ENCODE assay signal across 1 cellular context in genomic region chrX:120021927-120022326, GRCh38.
A peak's percentile ranks its signal among the peaks of the same experiment; 100 is the strongest.
TF ChIP-seq lines count a peak whose summit lies in the region.

No MANE protein-coding gene starts in this region.

TF ChIP-seq in K562, 482 proteins besides CTCF, POLR2A, EP300 and RAD21 (continued from another document and continues in another):
- TF ChIP-seq PREB (CRISPR knock-in tag; IDR thresholded peaks at IDR 0.05) (no peak), ARID3A (IDR thresholded peaks at IDR 0.05; ENCODE audit: borderline replicate concordance, low read depth, low read length) (no peak), PCBP2 (IDR thresholded peaks at IDR 0.05; ENCODE audit: low read depth, low read length, poor library complexity, severe bottlenecking) (no peak), MYNN (IDR thresholded peaks at IDR 0.05) (0 out of 2 replicates have a peak, but pooled peaks have one; percentile 36), MYNN (CRISPR knock-in tag; IDR thresholded peaks at IDR 0.05) (no peak), ZFPM2 (CRISPR knock-in tag; IDR thresholded peaks at IDR 0.05) (no peak), ZNF175 (CRISPR knock-in tag; IDR thresholded peaks at IDR 0.05; ENCODE audit: low read depth) (no peak), NCOA1 (IDR thresholded peaks at IDR 0.05; ENCODE audit: low read depth) (0 out of 2 replicates have a peak, but pooled peaks have one; percentile 31), HMBOX1 (IDR thresholded peaks at IDR 0.05) (peak; percentile 74), HDAC3 (IDR thresholded peaks at IDR 0.05; ENCODE audit: borderline replicate concordance, partially characterized antibody) (peak; percentile 59), CREB3L1 (IDR thresholded peaks at IDR 0.05; ENCODE audit: borderline replicate concordance, low read depth) (no peak), PTTG1 (tag; IDR thresholded peaks at IDR 0.05; ENCODE audit: low read depth) (no peak), ETV1 (tag; conservative IDR thresholded peaks at IDR 0.05; ENCODE audit: low read depth) (no peak), KDM5B (IDR thresholded peaks at IDR 0.05; ENCODE audit: insufficient replicate concordance, low read depth, low read length) (no peak), RERE (CRISPR knock-in tag; IDR thresholded peaks at IDR 0.05; ENCODE audit: borderline replicate concordance) (no peak), HLTF (IDR thresholded peaks at IDR 0.05) (no peak), ZNF583 (CRISPR knock-in tag; IDR thresholded peaks at IDR 0.05) (no peak), CC2D1A (IDR thresholded peaks at IDR 0.05) (peak; percentile 20; the same call in 1 of the 2 replicates), NR4A1 (CRISPR knock-in tag; IDR thresholded peaks at IDR 0.05) (no peak), NR4A1 (tag; IDR thresholded peaks at IDR 0.05) (no peak), MNT (conservative IDR thresholded peaks at IDR 0.05) (0 out of 4 replicates have a peak, but pooled peaks of 1 of the 2 experiments have one; percentile 21), U2AF1 (optimal IDR thresholded peaks at IDR 0.05; ENCODE audit: low read depth, low read length) (no peak), CGGBP1 (CRISPR knock-in tag; IDR thresholded peaks at IDR 0.05) (no peak), ZEB2 (IDR thresholded peaks at IDR 0.05) (peak; percentile 77; the same call in 1 of the 2 replicates), LARP7 (IDR thresholded peaks at IDR 0.05) (no peak), ZNF668 (CRISPR knock-in tag; IDR thresholded peaks at IDR 0.05) (no peak), ARID1B (IDR thresholded peaks at IDR 0.05) (peak; percentile 91), ZNF407 (IDR thresholded peaks at IDR 0.05; ENCODE audit: low read depth) (no peak), ARID4B (CRISPR knock-in tag; IDR thresholded peaks at IDR 0.05) (no peak)
